ENCODE assay signal across 8 cellular contexts in the genomic region with DNA sequence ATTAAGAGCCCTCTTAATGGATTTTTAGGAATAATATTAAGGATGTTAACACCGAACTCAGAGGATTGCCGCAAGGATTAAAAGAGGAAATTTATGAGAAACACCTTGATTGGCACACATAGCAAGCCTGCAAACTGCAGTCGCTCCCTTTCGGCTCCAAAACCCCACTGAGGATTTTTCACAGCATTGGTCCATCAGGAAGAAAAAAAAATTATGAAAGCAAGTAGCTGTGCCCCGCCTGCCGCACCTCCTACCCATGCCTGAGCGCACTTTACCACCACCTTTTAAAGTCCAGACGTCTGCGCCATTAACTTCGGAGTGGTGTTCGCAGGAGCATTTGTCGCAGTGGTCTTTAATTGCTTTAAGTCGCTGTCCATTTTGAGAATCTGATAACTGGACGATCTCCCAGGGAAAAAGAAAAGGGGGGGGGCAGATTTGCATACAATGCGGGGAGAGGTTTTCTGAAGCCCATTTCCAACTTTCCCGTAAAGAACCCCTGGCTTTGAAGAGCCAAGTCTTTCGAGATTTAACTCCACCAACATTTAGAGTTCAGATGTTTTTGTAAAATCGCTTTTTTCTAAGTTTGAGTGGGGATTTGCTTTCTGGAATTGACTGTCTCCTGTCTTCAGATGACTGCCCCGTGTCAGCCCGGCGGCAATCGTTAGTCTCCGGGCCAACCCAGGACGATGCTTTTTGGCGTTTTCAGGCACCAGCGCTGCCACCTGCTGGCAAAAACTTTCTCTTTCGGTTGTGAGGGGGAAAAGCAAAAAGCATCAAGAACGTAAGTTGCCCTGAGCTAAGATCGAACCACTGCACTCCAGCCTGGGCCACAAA. TPM values are rescaled to one million over a fixed set of nuclear protein-coding genes. Genes with fewer than 3 reads are reported as not detected.
DNase-seq lines count a peak whose midpoint lies in the region; ATAC-seq and TF ChIP-seq lines count a peak whose summit lies in the region.

No MANE protein-coding gene starts in this region.

- peak overlapping the region; percentile 82 for H3K4me2 ChIP-seq in Loucy (ENCODE audit: low read depth, low read length, poor library complexity, severe bottlenecking)

- DNase-seq in GF-D8 (lab: John Stamatoyannopoulos, UW) (peak; percentile 21), H7 (peak; percentile 66), SW 1271 (lab: John Stamatoyannopoulos, UW) (peak; percentile 16 to 74), heart right ventricle (peak; percentile 74 to 83), posterior vena cava (ENCODE audit: low spot score) (peak; percentile 91), upper lobe of right lung (peak; percentile 88)
- DNase-seq in activated naive CD8-positive, alpha-beta T cell treated with anti-CD3 and anti-CD28 coated beads, Interleukin-2, amount 50 U/mL, for 16 hours (ENCODE audit: low read depth, low spot score): peak; percentile 75

- no peaks in the 10 kb centered on the region for H4K20me1 ChIP-seq in Loucy (ENCODE audit: insufficient read depth, low read length, poor library complexity, severe bottlenecking)

- peak; percentile 80 for TF ChIP-seq CTCF in Loucy (conservative IDR thresholded peaks at IDR 0.05; ENCODE audit: low read length)
- peak; percentile 47 to 84 (median 70) for TF ChIP-seq CTCF in heart right ventricle (IDR thresholded peaks at IDR 0.05)
- peak; percentile 72 for TF ChIP-seq CTCF in upper lobe of right lung (IDR thresholded peaks at IDR 0.05)

- intact Hi-C loops in heart right ventricle (cut with DNase I): loop anchor here in 8 of 10 donors (1.0 to 10.0 kb wide), 5 partner anchors 46 to 387 kb away; no protein-coding TSS in a partner anchor
- intact Hi-C loops in posterior vena cava (cut with DNase I): loop anchor here in 1 of 2 donors (10.0 kb wide), 1 partner anchor 387 kb away; no protein-coding TSS in a partner anchor
- intact Hi-C loops in upper lobe of right lung (cut with DNase I): no loop called here

- H3K36me3 ChIP-seq in H7 (replicated peaks; ENCODE audit: control insufficient read depth, insufficient read depth, low read length): no peaks in the 10 kb centered on the region
- H3K36me3 ChIP-seq in Loucy (ENCODE audit: insufficient read depth, low read length): no peaks in the 10 kb centered on the region
- no peaks in the 10 kb centered on the region for H3K36me3 ChIP-seq in heart right ventricle
- H3K36me3 ChIP-seq in upper lobe of right lung: no peaks in the 10 kb centered on the region

- no peaks in the 10 kb centered on the region for H3K79me2 ChIP-seq in Loucy (ENCODE audit: insufficient read depth, low read length)

- 1 to 2% methylated on average over 29 of the region's 29 CpGs for WGBS in heart right ventricle, 2 donors

- peak overlapping the region; percentile 55 for H3K9ac ChIP-seq in Loucy (ENCODE audit: low read depth, low read length, poor library complexity, severe bottlenecking)

- H3K27me3 ChIP-seq in H7 (ENCODE audit: control insufficient read depth, insufficient read depth, low read length) (peaks cover 48% of the 10 kb centered on the region), Loucy (ENCODE audit: insufficient read depth, low read length, poor library complexity, severe bottlenecking) (no peaks in the 10 kb centered on the region), heart right ventricle (peaks cover 5 to 55% (median 26%) of the 10 kb centered on the region in 7 donors), upper lobe of right lung (peaks cover 3% of the 10 kb centered on the region)

- H3K9me2 ChIP-seq in Loucy (replicated peaks; ENCODE audit: low read depth, low read length): no peaks in the 10 kb centered on the region

- H3K4me3 ChIP-seq in H7 (ENCODE audit: insufficient read depth, low read depth, low read length) (peak overlapping the region; percentile 60), Loucy (ENCODE audit: low read length, poor library complexity, severe bottlenecking) (peak overlapping the region; percentile 68), heart right ventricle (peak overlapping the region; percentile 27 to 69 (median 55)), upper lobe of right lung (peak overlapping the region; percentile 50)

- H3K27ac ChIP-seq in heart right ventricle: peak overlapping the region in 1 of 10 donors; percentile 71
- H3K27ac ChIP-seq in upper lobe of right lung: peak overlapping the region; percentile 33

- H3K4me1 ChIP-seq in Loucy (ENCODE audit: insufficient read depth, low read length, poor library complexity, severe bottlenecking) (peaks cover 4% of the 10 kb centered on the region), heart right ventricle (peaks cover 8 to 30% (median 20%) of the 10 kb centered on the region in 9 donors), upper lobe of right lung (peaks cover 19% of the 10 kb centered on the region)

- H3K9me3 ChIP-seq in Loucy (ENCODE audit: insufficient read depth, low read depth, low read length): no peaks in the 10 kb centered on the region
- H3K9me3 ChIP-seq in heart right ventricle: no peaks in the 10 kb centered on the region
- H3K9me3 ChIP-seq in upper lobe of right lung: no peaks in the 10 kb centered on the region

- peak overlapping the region; percentile 81 for H2AFZ ChIP-seq in Loucy (ENCODE audit: low read length)

- ATAC-seq in heart right ventricle (peak; percentile 68 to 92 (median 85)), upper lobe of right lung (peak; percentile 84)

- no peaks in the 10 kb centered on the region for H3F3A ChIP-seq in Loucy (ENCODE audit: low read depth)

RNA-seq across cellular contexts. Expression of a gene that starts 0.9 kb away (rescaled TPM):
- 4.2 and 7.6 TPM in 2 replicates for total RNA-seq in H7 (2014; rRNA removed; shearing (Covaris generic))
- 1 to 10 TPM in 3 of 10 donors, under 1 TPM in 7; 0.34 to 2.0 (median 0.55) TPM for total RNA-seq in heart right ventricle
- 1 to 10 TPM in 1 of 2 donors, under 1 TPM in 1; 0.97 to 1.5 TPM for polyA plus RNA-seq in heart right ventricle
- total RNA-seq in posterior vena cava: 1 to 10 TPM; 1.0 to 2.6 TPM
- total RNA-seq in upper lobe of right lung: 6.5 TPM

RNA-seq across cellular contexts. Expression of a gene that starts 23.7 kb away (rescaled TPM):
- total RNA-seq in H7 (2014; rRNA removed; shearing (Covaris generic)): 1,705 and 2,421 TPM in 2 replicates
- 1,000 to 10,000 TPM in 2 of 10 donors, 100 to 1,000 TPM in 8; 217 to 1,060 (median 297) TPM for total RNA-seq in heart right ventricle
- polyA plus RNA-seq in heart right ventricle: 1,000 to 10,000 TPM; 1,049 to 2,308 TPM
- total RNA-seq in posterior vena cava: 1,000 to 10,000 TPM; 1,249 to 1,274 TPM
- total RNA-seq in upper lobe of right lung: 1,558 TPM

Comparison
In these comparisons a context has a peak if more than half of its experiments do, and no peak if none do; other contexts are left out.
1. DNase-seq: peak in every context shown above with its lines; median percentile 91 in posterior vena cava; 88 in upper lobe of right lung; 78 in heart right ventricle; 75 in activated naive CD8-positive, alpha-beta T cell treated with anti-CD3 and anti-CD28 coated beads, Interleukin-2, amount 50 U/mL, for 16 hours; 66 in H7; 45 in SW 1271; 21 in GF-D8.